In the genomic region with DNA sequence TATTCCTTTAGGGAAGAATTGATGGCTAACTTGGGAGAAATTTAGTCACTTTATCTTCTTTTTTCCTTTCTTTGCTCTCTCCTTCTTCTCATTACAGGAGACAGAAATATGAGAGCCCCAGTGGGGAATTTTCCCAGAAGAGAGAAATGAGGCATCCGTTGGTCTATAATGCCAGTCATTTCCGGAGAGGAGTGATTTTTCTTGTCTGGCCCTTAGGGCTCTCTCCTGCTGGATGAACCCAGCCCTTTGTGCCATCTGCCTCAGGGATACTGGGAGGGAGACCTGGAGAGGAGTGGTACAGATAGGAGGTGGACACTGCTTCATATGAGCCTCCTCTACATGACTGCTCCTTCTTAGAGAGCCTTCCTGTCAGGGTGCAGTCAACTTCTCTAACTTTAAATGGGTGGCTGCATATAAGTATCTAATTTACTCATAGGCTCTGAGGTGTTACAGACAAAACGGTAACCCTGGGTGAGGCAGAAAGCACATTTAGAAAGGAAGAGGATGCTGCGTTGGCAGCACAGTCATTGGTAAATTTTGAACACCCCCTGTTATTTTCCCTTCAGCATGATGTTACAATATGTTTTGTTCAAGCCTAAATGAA, we compare ENCODE assay signal across 20 cellular contexts. TPM values are rescaled to one million over a fixed set of nuclear protein-coding genes. Genes with fewer than 3 reads are reported as not detected.
A peak's percentile ranks its signal among the peaks of the same experiment; 100 is the strongest.
DNase-seq lines count a peak whose midpoint lies in the region; ATAC-seq and TF ChIP-seq lines count a peak whose summit lies in the region.
"Had no signal": no experiment of that assay in that cellular context is flagged by ENCODE, and none has a peak within 500 bp of the region (broad histone marks: within the 10 kb centered on the region; RNA-seq: fewer than 3 reads in every experiment).

No MANE protein-coding gene starts in this region.

- no peak overlapping the region for H3K4me3 ChIP-seq in coronary artery
- H3K4me3 ChIP-seq: ascending aorta, GM23248, pancreas, spleen had no signal

- ATAC-seq in GM19023 (IDR thresholded peaks at IDR 0.05; ENCODE audit: unreplicated experiment) (peak; percentile 78), HG02571 (IDR thresholded peaks at IDR 0.05; ENCODE audit: unreplicated experiment) (peak; percentile 73), HG03354 (IDR thresholded peaks at IDR 0.05; ENCODE audit: poor library complexity, severe bottlenecking, unreplicated experiment) (peak; percentile 44)
- ATAC-seq: CD8-positive, alpha-beta T cell; pancreas had no signal

- TF ChIP-seq CTCF in coronary artery (IDR thresholded peaks at IDR 0.05): no peak

- peak; percentile 63 for DNase-seq in G401 (ENCODE audit: low spot score)
- no peak for DNase-seq in SKM-1 treated with dmso at 0.1 percent for 144 hours (lab: John Stamatoyannopoulos, UW; ENCODE audit: unreplicated experiment)
- DNase-seq in NCI-H187 (lab: John Stamatoyannopoulos, UW): no peak
- no peak for DNase-seq in activated naive CD4-positive, alpha-beta T cell treated with anti-CD3 and anti-CD28 coated beads, Interleukin-2, amount 50 U/mL, for 16 hours
- no peak for DNase-seq in coronary artery (ENCODE audit: low spot score)
- DNase-seq: activated gamma-delta T cell; CD8-positive, alpha-beta T cell; EL; GM23248; KBM-7; kidney glomerular epithelial cell; NCI-H446; OCI-M1; pancreas; SK-N-SH; spleen had no signal

- in situ Hi-C loops in G401 (cut with HindIII; ENCODE audit: low sequenced_read_pairs): no loop called here

- H3K27ac ChIP-seq in coronary artery: no peak overlapping the region
- H3K27ac ChIP-seq: ascending aorta, GM23248, pancreas, spleen had no signal

RNA-seq across cellular contexts. Expression of a gene that starts 21.9 kb away (rescaled TPM):
- total RNA-seq in G401 (2014; rRNA removed; shearing (Covaris generic)): not detected in 2 replicates
- total RNA-seq: ascending aorta; CD8-positive, alpha-beta T cell; spleen had no signal
